Comparison of ENCODE assay signal across 11 cellular contexts in genomic region chr16:2226245-2226793, GRCh38. TPM values are rescaled to one million over a fixed set of nuclear protein-coding genes. Genes with fewer than 3 reads are reported as not detected.
DNase-seq lines count a peak whose midpoint lies in the region; ATAC-seq and TF ChIP-seq lines count a peak whose summit lies in the region.
"Had no signal": no experiment of that assay in that cellular context is flagged by ENCODE, and none has a peak within 500 bp of the region (broad histone marks: within the 10 kb centered on the region; RNA-seq: fewer than 3 reads in every experiment).

No MANE protein-coding gene starts in this region.

- TF ChIP-seq CTCF in Panc1 (IDR thresholded peaks at IDR 0.05), result no peak
- TF ChIP-seq CTCF in upper lobe of right lung (IDR thresholded peaks at IDR 0.05), result no peak

- peak overlapping the region in 2 of 3 donors; percentile 33 to 54 for H3K9ac ChIP-seq in skeletal muscle tissue (ENCODE audit: low read depth in 1 of 3, low read length in 3 of 3)

- no peak for ATAC-seq in Panc1
- no peak for ATAC-seq in upper lobe of right lung

- no peaks in the 10 kb centered on the region for H3K9me3 Mint-ChIP-seq in activated T-cell treated with anti-CD3 and anti-CD28 coated beads, Interleukin-2, amount 50 U/mL, for 24 hours

- intact Hi-C loops in Panc1 (cut with micrococcal nuclease; ENCODE audit: unreplicated experiment) (no loop called here), posterior cingulate gyrus (cut with DNase I) (no loop called here), upper lobe of right lung (cut with DNase I) (no loop called here)

- H3K27me3 ChIP-seq in Panc1 (ENCODE audit: control insufficient read depth, insufficient read depth, low read length) (no peaks in the 10 kb centered on the region), skeletal muscle tissue (ENCODE audit: control insufficient read depth in 3 of 3, insufficient read depth in 3 of 3, low read length in 3 of 3) (no peaks in the 10 kb centered on the region), upper lobe of right lung (no peaks in the 10 kb centered on the region)
- H3K27me3 ChIP-seq: Peyer's patch, testis had no signal

- peaks cover 23% of the 10 kb centered on the region for H3K4me1 Mint-ChIP-seq in activated T-cell treated with anti-CD3 and anti-CD28 coated beads, Interleukin-2, amount 50 U/mL, for 24 hours (ENCODE audit: low read depth)

- BruUV-seq in Panc1 (replicated peaks; lab: Mats Ljungman, UMichigan), result TSS peak; percentile 61

- in situ Hi-C loops in Panc1 (cut with HindIII; ENCODE audit: low pct_unique_long_range_greater_than_20kb, low sequenced_read_pairs), result no loop called here

- H3K9me3 ChIP-seq in Panc1 (ENCODE audit: control insufficient read depth, insufficient read depth, low read depth, low read length) (no peaks in the 10 kb centered on the region), skeletal muscle tissue (ENCODE audit: control insufficient read depth in 3 of 3, low read length in 3 of 3) (no peaks in the 10 kb centered on the region), upper lobe of right lung (no peaks in the 10 kb centered on the region)
- H3K9me3 ChIP-seq: Peyer's patch, testis had no signal

- H3K36me3 ChIP-seq in Panc1 (ENCODE audit: control insufficient read depth, insufficient read depth, low read length) (peaks cover 8% of the 10 kb centered on the region; the same call in 1 of the 2 replicates), skeletal muscle tissue (ENCODE audit: control insufficient read depth in 3 of 3, insufficient read depth in 3 of 3, low read length in 3 of 3) (peaks cover 27 to 33% (median 31%) of the 10 kb centered on the region in 3 donors), upper lobe of right lung (peaks cover 25% of the 10 kb centered on the region)

- no peak overlapping the region for H3K4me3 Mint-ChIP-seq in activated T-cell treated with anti-CD3 and anti-CD28 coated beads, Interleukin-2, amount 50 U/mL, for 24 hours

- H3K27me3 Mint-ChIP-seq in activated T-cell treated with anti-CD3 and anti-CD28 coated beads, Interleukin-2, amount 50 U/mL, for 24 hours, result no peaks in the 10 kb centered on the region

- H3K4me3 ChIP-seq in Panc1 (ENCODE audit: low read depth in 2 of 2, low read length in 2 of 2) (peak overlapping the region in 1 of 2 experiments; percentile 10; a peak in 1 of 4 replicates), skeletal muscle tissue (ENCODE audit: low read length in 3 of 3) (no peak overlapping the region), upper lobe of right lung (no peak overlapping the region)
- H3K4me3 ChIP-seq: Peyer's patch, testis had no signal

- peaks cover 16% of the 10 kb centered on the region for H3K4me1 ChIP-seq in Panc1 (ENCODE audit: control insufficient read depth, insufficient read depth, low read length)
- peaks cover 13 to 24% (median 24%) of the 10 kb centered on the region in 3 donors for H3K4me1 ChIP-seq in skeletal muscle tissue (ENCODE audit: control insufficient read depth in 3 of 3, insufficient read depth in 3 of 3, low read length in 3 of 3)
- peaks cover 19% of the 10 kb centered on the region for H3K4me1 ChIP-seq in upper lobe of right lung

- no peak for DNase-seq in activated T-cell treated with anti-CD3 and anti-CD28 coated beads, Interleukin-2, amount 50 U/mL, for 24 hours
- DNase-seq in activated T-cell treated with anti-CD3 and anti-CD28 coated beads, Interleukin-2, amount 50 U/mL, for 48 hours, result no peak
- DNase-seq in Panc1 (ENCODE audit: low read depth, low spot score) (no peak), kidney tubule cell (ENCODE audit: low spot score) (peak; percentile 39), mesenteric fat pad (ENCODE audit: low spot score) (no peak), posterior cingulate gyrus (no peak), upper lobe of right lung (no peak)
- DNase-seq: activated effector memory CD4-positive, alpha-beta T cell treated with anti-CD3 and anti-CD28 coated beads, Interleukin-2, amount 50 U/mL, for 16 hours; Peyer's patch; testis had no signal

- peak overlapping the region; percentile 74 for H3K27ac ChIP-seq in Panc1 (ENCODE audit: low read length)
- H3K27ac ChIP-seq in skeletal muscle tissue (ENCODE audit: low read depth, low read length), result no peak overlapping the region
- H3K27ac ChIP-seq in upper lobe of right lung, result no peak overlapping the region
- H3K27ac ChIP-seq: Peyer's patch, testis had no signal

- H3K36me3 Mint-ChIP-seq in activated T-cell treated with anti-CD3 and anti-CD28 coated beads, Interleukin-2, amount 50 U/mL, for 24 hours (ENCODE audit: low read depth), result peaks cover 48% of the 10 kb centered on the region

- H3K27ac Mint-ChIP-seq in activated T-cell treated with anti-CD3 and anti-CD28 coated beads, Interleukin-2, amount 50 U/mL, for 24 hours, result peak overlapping the region; percentile 68

- CTCF ChIA-PET in Panc1 (lab: Charles Lee), result interaction anchor here (0.7 to 1.1 kb wide), 2 partner anchors 31 to 201 kb away, joined by 3 to 5 read pairs; no protein-coding TSS in a partner anchor

- POLR2A ChIA-PET in Panc1 (lab: Charles Lee), result interaction anchor here (0.7 kb wide), 1 partner anchor 11 kb away, joined by 12 read pairs; no protein-coding TSS in a partner anchor

RNA-seq across cellular contexts. Expression of gene E4F1, which starts 2.9 kb away (rescaled TPM):
- total RNA-seq in Panc1 (2021; ENCODE audit: unreplicated experiment), result 50.8 TPM
- polyA plus RNA-seq in Panc1 (2012; ENCODE audit: insufficient read length), result 71.0 TPM
- total RNA-seq in skeletal muscle tissue, result 12.5 TPM
- total RNA-seq in mesenteric fat pad, result 15.1 TPM
- 22.6 TPM for total RNA-seq in upper lobe of right lung

RNA-seq across cellular contexts. Expression of gene DNASE1L2, which starts 9.9 kb away (rescaled TPM):
- 4.4 TPM for total RNA-seq in Panc1 (2021; ENCODE audit: unreplicated experiment)
- polyA plus RNA-seq in Panc1 (2012; ENCODE audit: insufficient read length), result 4.3 TPM
- total RNA-seq in skeletal muscle tissue, result 0.52 TPM
- total RNA-seq in mesenteric fat pad, result 0.39 TPM
- 0.78 TPM for total RNA-seq in upper lobe of right lung

RNA-seq across cellular contexts. Expression of gene PGP, which starts 11.7 kb away (rescaled TPM):
- 48.7 TPM for total RNA-seq in Panc1 (2021; ENCODE audit: unreplicated experiment)
- 51.6 TPM for polyA plus RNA-seq in Panc1 (2012; ENCODE audit: insufficient read length)
- total RNA-seq in skeletal muscle tissue, result 9.9 TPM
- 11.8 TPM for total RNA-seq in mesenteric fat pad
- total RNA-seq in upper lobe of right lung, result 15.0 TPM

RNA-seq across cellular contexts. Expression of gene BRICD5, which starts 15.7 kb away (rescaled TPM):
- total RNA-seq in Panc1 (2021; ENCODE audit: unreplicated experiment), result 8.7 TPM
- 5.1 TPM for polyA plus RNA-seq in Panc1 (2012; ENCODE audit: insufficient read length)
- 2.1 TPM for total RNA-seq in skeletal muscle tissue
- total RNA-seq in mesenteric fat pad, result 2.9 TPM
- 7.5 TPM for total RNA-seq in upper lobe of right lung

RNA-seq across cellular contexts. Expression of gene MLST8, which starts 21.1 kb away (rescaled TPM):
- 91.1 TPM for total RNA-seq in Panc1 (2021; ENCODE audit: unreplicated experiment)
- polyA plus RNA-seq in Panc1 (2012; ENCODE audit: insufficient read length), result 129 TPM
- total RNA-seq in skeletal muscle tissue, result 7.8 TPM
- total RNA-seq in mesenteric fat pad, result 21.9 TPM
- total RNA-seq in upper lobe of right lung, result 29.9 TPM
